ENCODE assay signal across 9 cellular contexts in genomic region chr6:113654396-113654795, GRCh38.
A peak's percentile ranks its signal among the peaks of the same experiment; 100 is the strongest.
DNase-seq lines count a peak whose midpoint lies in the region; ATAC-seq and TF ChIP-seq lines count a peak whose summit lies in the region.
"Had no signal": no experiment of that assay in that cellular context is flagged by ENCODE, and none has a peak within 500 bp of the region (broad histone marks: within the 10 kb centered on the region; RNA-seq: fewer than 3 reads in every experiment).

No MANE protein-coding gene starts in this region.

- TF ChIP-seq CTCF in lower lobe of right lung (IDR thresholded peaks at IDR 0.05): no peak

- no peaks in the 10 kb centered on the region for H3K9me3 ChIP-seq in lower lobe of right lung

- ATAC-seq in lower lobe of right lung (peak; percentile 93 to 95), GM18519 (IDR thresholded peaks at IDR 0.05; ENCODE audit: low FRiP score, unreplicated experiment) (no peak), HG03159 (IDR thresholded peaks at IDR 0.05; ENCODE audit: unreplicated experiment) (no peak)

- no peak overlapping the region for H3K27ac ChIP-seq in lower lobe of right lung

- intact Hi-C loops in lower lobe of right lung (cut with DNase I): no loop called here

- peak; percentile 92 for DNase-seq in NCI-H226
- DNase-seq in dermis blood vessel endothelial cell: peak; percentile 66
- DNase-seq in lower lobe of right lung: peak; percentile 89
- peak; percentile 81 for DNase-seq in ureter (ENCODE audit: low spot score)
- no peak for DNase-seq in NCI-H1092 (lab: John Stamatoyannopoulos, UW)
- DNase-seq: cerebellar nuclear complex, Kasumi-1 had no signal

- no peak overlapping the region for H3K4me3 ChIP-seq in lower lobe of right lung

- H3K4me1 ChIP-seq in lower lobe of right lung: no peaks in the 10 kb centered on the region

- no peaks in the 10 kb centered on the region for H3K36me3 ChIP-seq in lower lobe of right lung

- H3K27me3 ChIP-seq in lower lobe of right lung (ENCODE audit: low read depth): no peaks in the 10 kb centered on the region

Comparison
In these comparisons a context has a peak if more than half of its experiments do, and no peak if none do; other contexts are left out.
1. ATAC-seq: peak in lower lobe of right lung (2 of 2); none in GM18519 (single experiment) and HG03159 (single experiment).